In the genomic region with DNA sequence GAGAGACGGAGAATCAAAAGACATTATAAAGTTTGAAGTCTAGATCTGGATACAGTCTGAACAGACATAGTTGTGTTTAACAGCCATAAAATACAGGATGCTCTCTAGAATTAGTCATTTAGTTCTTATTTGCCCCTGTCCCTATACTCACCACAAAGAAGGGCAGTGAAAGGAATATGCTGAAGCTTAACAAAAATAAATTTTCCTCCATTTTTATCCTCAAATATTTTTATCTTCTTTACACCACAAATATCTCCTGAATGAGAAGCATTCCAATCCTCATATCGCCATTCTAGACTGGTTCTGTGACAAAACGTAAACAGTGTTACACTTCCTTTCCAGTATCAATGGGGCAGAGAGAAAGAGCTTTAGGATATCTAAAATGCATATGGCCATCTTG, we compare ENCODE assay signal across 2 cellular contexts.
TF ChIP-seq lines count a peak whose summit lies in the region.

No MANE protein-coding gene starts in this region.

TF ChIP-seq in SK-N-SH, 30 proteins besides CTCF, POLR2A, EP300 and RAD21 (continued from another document):
- TF ChIP-seq, protein P1, sequence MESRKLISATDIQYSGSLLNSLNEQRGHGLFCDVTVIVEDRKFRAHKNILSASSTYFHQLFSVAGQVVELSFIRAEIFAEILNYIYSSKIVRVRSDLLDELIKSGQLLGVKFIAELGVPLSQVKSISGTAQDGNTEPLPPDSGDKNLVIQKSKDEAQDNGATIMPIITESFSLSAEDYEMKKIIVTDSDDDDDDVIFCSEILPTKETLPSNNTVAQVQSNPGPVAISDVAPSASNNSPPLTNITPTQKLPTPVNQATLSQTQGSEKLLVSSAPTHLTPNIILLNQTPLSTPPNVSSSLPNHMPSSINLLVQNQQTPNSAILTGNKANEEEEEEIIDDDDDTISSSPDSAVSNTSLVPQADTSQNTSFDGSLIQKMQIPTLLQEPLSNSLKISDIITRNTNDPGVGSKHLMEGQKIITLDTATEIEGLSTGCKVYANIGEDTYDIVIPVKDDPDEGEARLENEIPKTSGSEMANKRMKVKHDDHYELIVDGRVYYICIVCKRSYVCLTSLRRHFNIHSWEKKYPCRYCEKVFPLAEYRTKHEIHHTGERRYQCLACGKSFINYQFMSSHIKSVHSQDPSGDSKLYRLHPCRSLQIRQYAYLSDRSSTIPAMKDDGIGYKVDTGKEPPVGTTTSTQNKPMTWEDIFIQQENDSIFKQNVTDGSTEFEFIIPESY (IDR thresholded peaks at IDR 0.05; ENCODE audit: borderline replicate concordance, low read depth): no peak
- TF ChIP-seq JUND (IDR thresholded peaks at IDR 0.05): no peak
- no peak for TF ChIP-seq MXI1 (IDR thresholded peaks at IDR 0.05; ENCODE audit: low read depth, low read length)
- TF ChIP-seq NRF1 (IDR thresholded peaks at IDR 0.05; ENCODE audit: low read depth, low read length): no peak
- no peak for TF ChIP-seq FOXM1 (IDR thresholded peaks at IDR 0.05; ENCODE audit: low read depth)
- no peak for TF ChIP-seq TCF12 (IDR thresholded peaks at IDR 0.05)
- TF ChIP-seq, protein P2, sequence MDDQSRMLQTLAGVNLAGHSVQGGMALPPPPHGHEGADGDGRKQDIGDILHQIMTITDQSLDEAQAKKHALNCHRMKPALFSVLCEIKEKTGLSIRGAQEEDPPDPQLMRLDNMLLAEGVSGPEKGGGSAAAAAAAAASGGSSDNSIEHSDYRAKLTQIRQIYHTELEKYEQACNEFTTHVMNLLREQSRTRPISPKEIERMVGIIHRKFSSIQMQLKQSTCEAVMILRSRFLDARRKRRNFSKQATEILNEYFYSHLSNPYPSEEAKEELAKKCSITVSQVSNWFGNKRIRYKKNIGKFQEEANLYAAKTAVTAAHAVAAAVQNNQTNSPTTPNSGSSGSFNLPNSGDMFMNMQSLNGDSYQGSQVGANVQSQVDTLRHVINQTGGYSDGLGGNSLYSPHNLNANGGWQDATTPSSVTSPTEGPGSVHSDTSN (IDR thresholded peaks at IDR 0.05): no peak
- TF ChIP-seq RXRA (IDR thresholded peaks at IDR 0.05; ENCODE audit: borderline replicate concordance, low read depth): no peak
- no peak for TF ChIP-seq SIN3A (IDR thresholded peaks at IDR 0.05; ENCODE audit: borderline replicate concordance, low read depth, low read length)
- TF ChIP-seq USF1 (IDR thresholded peaks at IDR 0.05; ENCODE audit: borderline replicate concordance, low read depth): no peak
- no peak for TF ChIP-seq CHD2 (IDR thresholded peaks at IDR 0.05; ENCODE audit: low read length, partially characterized antibody)
- TF ChIP-seq SMC3 (IDR thresholded peaks at IDR 0.05; ENCODE audit: low read depth, low read length): no peak
- no peak for TF ChIP-seq EZH2phosphoT487 (IDR thresholded peaks at IDR 0.05; ENCODE audit: borderline replicate concordance, low read depth)
- TF ChIP-seq YY1 (IDR thresholded peaks at IDR 0.05; ENCODE audit: low read depth): no peak
- TF ChIP-seq, protein P3, sequence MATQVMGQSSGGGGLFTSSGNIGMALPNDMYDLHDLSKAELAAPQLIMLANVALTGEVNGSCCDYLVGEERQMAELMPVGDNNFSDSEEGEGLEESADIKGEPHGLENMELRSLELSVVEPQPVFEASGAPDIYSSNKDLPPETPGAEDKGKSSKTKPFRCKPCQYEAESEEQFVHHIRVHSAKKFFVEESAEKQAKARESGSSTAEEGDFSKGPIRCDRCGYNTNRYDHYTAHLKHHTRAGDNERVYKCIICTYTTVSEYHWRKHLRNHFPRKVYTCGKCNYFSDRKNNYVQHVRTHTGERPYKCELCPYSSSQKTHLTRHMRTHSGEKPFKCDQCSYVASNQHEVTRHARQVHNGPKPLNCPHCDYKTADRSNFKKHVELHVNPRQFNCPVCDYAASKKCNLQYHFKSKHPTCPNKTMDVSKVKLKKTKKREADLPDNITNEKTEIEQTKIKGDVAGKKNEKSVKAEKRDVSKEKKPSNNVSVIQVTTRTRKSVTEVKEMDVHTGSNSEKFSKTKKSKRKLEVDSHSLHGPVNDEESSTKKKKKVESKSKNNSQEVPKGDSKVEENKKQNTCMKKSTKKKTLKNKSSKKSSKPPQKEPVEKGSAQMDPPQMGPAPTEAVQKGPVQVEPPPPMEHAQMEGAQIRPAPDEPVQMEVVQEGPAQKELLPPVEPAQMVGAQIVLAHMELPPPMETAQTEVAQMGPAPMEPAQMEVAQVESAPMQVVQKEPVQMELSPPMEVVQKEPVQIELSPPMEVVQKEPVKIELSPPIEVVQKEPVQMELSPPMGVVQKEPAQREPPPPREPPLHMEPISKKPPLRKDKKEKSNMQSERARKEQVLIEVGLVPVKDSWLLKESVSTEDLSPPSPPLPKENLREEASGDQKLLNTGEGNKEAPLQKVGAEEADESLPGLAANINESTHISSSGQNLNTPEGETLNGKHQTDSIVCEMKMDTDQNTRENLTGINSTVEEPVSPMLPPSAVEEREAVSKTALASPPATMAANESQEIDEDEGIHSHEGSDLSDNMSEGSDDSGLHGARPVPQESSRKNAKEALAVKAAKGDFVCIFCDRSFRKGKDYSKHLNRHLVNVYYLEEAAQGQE (IDR thresholded peaks at IDR 0.05; ENCODE audit: low read depth, low read length): no peak
- TF ChIP-seq TAF1 (IDR thresholded peaks at IDR 0.05; ENCODE audit: borderline replicate concordance, low read depth, low read length): no peak

TF ChIP-seq in SK-N-SH treated with all-trans-retinoic acid at 6 μM for 48 hours, 23 proteins besides CTCF, POLR2A, EP300 and RAD21 (continued from another document):
- TF ChIP-seq, protein P4, sequence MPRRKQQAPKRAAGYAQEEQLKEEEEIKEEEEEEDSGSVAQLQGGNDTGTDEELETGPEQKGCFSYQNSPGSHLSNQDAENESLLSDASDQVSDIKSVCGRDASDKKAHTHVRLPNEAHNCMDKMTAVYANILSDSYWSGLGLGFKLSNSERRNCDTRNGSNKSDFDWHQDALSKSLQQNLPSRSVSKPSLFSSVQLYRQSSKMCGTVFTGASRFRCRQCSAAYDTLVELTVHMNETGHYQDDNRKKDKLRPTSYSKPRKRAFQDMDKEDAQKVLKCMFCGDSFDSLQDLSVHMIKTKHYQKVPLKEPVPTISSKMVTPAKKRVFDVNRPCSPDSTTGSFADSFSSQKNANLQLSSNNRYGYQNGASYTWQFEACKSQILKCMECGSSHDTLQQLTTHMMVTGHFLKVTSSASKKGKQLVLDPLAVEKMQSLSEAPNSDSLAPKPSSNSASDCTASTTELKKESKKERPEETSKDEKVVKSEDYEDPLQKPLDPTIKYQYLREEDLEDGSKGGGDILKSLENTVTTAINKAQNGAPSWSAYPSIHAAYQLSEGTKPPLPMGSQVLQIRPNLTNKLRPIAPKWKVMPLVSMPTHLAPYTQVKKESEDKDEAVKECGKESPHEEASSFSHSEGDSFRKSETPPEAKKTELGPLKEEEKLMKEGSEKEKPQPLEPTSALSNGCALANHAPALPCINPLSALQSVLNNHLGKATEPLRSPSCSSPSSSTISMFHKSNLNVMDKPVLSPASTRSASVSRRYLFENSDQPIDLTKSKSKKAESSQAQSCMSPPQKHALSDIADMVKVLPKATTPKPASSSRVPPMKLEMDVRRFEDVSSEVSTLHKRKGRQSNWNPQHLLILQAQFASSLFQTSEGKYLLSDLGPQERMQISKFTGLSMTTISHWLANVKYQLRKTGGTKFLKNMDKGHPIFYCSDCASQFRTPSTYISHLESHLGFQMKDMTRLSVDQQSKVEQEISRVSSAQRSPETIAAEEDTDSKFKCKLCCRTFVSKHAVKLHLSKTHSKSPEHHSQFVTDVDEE (CRISPR knock-in tag; IDR thresholded peaks at IDR 0.05): no peak
- TF ChIP-seq PATZ1 (CRISPR knock-in tag; IDR thresholded peaks at IDR 0.05; ENCODE audit: borderline replicate concordance) (no peak), CSRNP3 (CRISPR knock-in tag; IDR thresholded peaks at IDR 0.05) (no peak), ESRRG (CRISPR knock-in tag; IDR thresholded peaks at IDR 0.05) (no peak), ARNTL (CRISPR knock-in tag; IDR thresholded peaks at IDR 0.05; ENCODE audit: borderline replicate concordance, low read depth) (no peak), CSDC2 (CRISPR knock-in tag; IDR thresholded peaks at IDR 0.05) (no peak), OSR1 (CRISPR knock-in tag; IDR thresholded peaks at IDR 0.05) (no peak), ZNF70 (CRISPR knock-in tag; IDR thresholded peaks at IDR 0.05) (no peak), CREB5 (CRISPR knock-in tag; IDR thresholded peaks at IDR 0.05; ENCODE audit: low read depth) (no peak), SNAI2 (CRISPR knock-in tag; IDR thresholded peaks at IDR 0.05) (no peak), RARB (CRISPR knock-in tag; IDR thresholded peaks at IDR 0.05) (no peak)
- TF ChIP-seq, protein P5, sequence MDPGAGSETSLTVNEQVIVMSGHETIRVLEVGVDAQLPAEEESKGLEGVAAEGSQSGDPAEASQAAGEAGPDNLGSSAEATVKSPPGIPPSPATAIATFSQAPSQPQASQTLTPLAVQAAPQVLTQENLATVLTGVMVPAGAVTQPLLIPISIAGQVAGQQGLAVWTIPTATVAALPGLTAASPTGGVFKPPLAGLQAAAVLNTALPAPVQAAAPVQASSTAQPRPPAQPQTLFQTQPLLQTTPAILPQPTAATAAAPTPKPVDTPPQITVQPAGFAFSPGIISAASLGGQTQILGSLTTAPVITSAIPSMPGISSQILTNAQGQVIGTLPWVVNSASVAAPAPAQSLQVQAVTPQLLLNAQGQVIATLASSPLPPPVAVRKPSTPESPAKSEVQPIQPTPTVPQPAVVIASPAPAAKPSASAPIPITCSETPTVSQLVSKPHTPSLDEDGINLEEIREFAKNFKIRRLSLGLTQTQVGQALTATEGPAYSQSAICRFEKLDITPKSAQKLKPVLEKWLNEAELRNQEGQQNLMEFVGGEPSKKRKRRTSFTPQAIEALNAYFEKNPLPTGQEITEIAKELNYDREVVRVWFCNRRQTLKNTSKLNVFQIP (CRISPR knock-in tag; IDR thresholded peaks at IDR 0.05; ENCODE audit: borderline replicate concordance, low read depth): no peak
